Comparison of ENCODE assay signal across 1 cellular context in genomic region chr1:106944721-106945120, GRCh38.
TF ChIP-seq lines count a peak whose summit lies in the region.

No MANE protein-coding gene starts in this region.

TF ChIP-seq in HepG2, 621 proteins besides CTCF, POLR2A, EP300 and RAD21 (continued from another document):
- TF ChIP-seq ZNF136 (CRISPR knock-in tag; IDR thresholded peaks at IDR 0.05; ENCODE audit: low read depth) (no peak), ZNF343 (CRISPR knock-in tag; IDR thresholded peaks at IDR 0.05) (no peak), TEAD3 (CRISPR knock-in tag; optimal IDR thresholded peaks at IDR 0.05; ENCODE audit: borderline replicate concordance) (peak; percentile 21), ZMYM3 (CRISPR knock-in tag; IDR thresholded peaks at IDR 0.05) (no peak), CCAR2 (optimal IDR thresholded peaks at IDR 0.05; ENCODE audit: low read depth, low read length) (no peak), PITX1 (CRISPR knock-in tag; IDR thresholded peaks at IDR 0.05) (peak; percentile 75; the same call in 1 of the 2 replicates)
